8 cellular contexts compared by ENCODE assay signal in genomic region chr19:21474671-21475181, GRCh38. TPM values are rescaled to one million over a fixed set of nuclear protein-coding genes. Genes with fewer than 3 reads are reported as not detected.
DNase-seq lines count a peak whose midpoint lies in the region; ATAC-seq and TF ChIP-seq lines count a peak whose summit lies in the region.

No MANE protein-coding gene starts in this region.

- peak; percentile 79 for ATAC-seq in HG02763 (IDR thresholded peaks at IDR 0.05; ENCODE audit: unreplicated experiment)

- peak overlapping the region; percentile 13 to 56 (median 33) for H3K4me3 ChIP-seq in liver (ENCODE audit: low read depth in 1 of 3, low read length in 3 of 3)

- TF ChIP-seq RAD21 in liver (IDR thresholded peaks at IDR 0.05), result no peak

- peaks cover 4 to 10% (median 8%) of the 10 kb centered on the region in 4 donors for H3K9me3 ChIP-seq in liver (ENCODE audit: control insufficient read depth in 4 of 4, low read length in 3 of 4)

- peaks cover 4% of the 10 kb centered on the region for H3K9me3 Mint-ChIP-seq in activated CD4-positive, alpha-beta T cell treated with anti-CD3 and anti-CD28 coated beads, Interleukin-2, amount 10 ng/mL, durations not matched to agents 7 days and 5 days

- TF ChIP-seq CTCF in liver (IDR thresholded peaks at IDR 0.05; ENCODE audit: low read depth, low read length, missing input control) (no peak), GM10266 (IDR thresholded peaks at IDR 0.05; ENCODE audit: control insufficient read depth, insufficient read depth, low read depth, missing control alignments) (no peak)

- no peaks in the 10 kb centered on the region for H3K36me3 ChIP-seq in liver (ENCODE audit: control insufficient read depth in 4 of 4, insufficient read depth in 3 of 4, low read depth in 1 of 4, low read length in 3 of 4)

- peak overlapping the region; percentile 69 for H3K4me3 Mint-ChIP-seq in activated CD4-positive, alpha-beta T cell treated with anti-CD3 and anti-CD28 coated beads, Interleukin-2, amount 10 ng/mL, durations not matched to agents 7 days and 5 days

- H3K4me1 Mint-ChIP-seq in activated CD4-positive, alpha-beta T cell treated with anti-CD3 and anti-CD28 coated beads, Interleukin-2, amount 10 ng/mL, durations not matched to agents 7 days and 5 days, result peaks cover 8% of the 10 kb centered on the region

- H3K36me3 Mint-ChIP-seq in activated CD4-positive, alpha-beta T cell treated with anti-CD3 and anti-CD28 coated beads, Interleukin-2, amount 10 ng/mL, durations not matched to agents 7 days and 5 days (ENCODE audit: low read depth), result peaks cover 6% of the 10 kb centered on the region

- H3K4me1 ChIP-seq in liver (ENCODE audit: control insufficient read depth in 4 of 4, insufficient read depth in 4 of 4, low read length in 3 of 4), result peaks cover 0 to 2% (median 0%) of the 10 kb centered on the region in 4 donors

- no peak overlapping the region for H3K9ac ChIP-seq in liver (ENCODE audit: low read depth in 1 of 2, low read length in 2 of 2)

- H3K27me3 ChIP-seq in liver (ENCODE audit: control insufficient read depth in 4 of 4, insufficient read depth in 4 of 4, low read length in 3 of 4), result no peaks in the 10 kb centered on the region

- peak; percentile 84 for DNase-seq in AG08395 (ENCODE audit: low spot score)
- DNase-seq in activated CD4-positive, alpha-beta T cell treated with anti-CD3 and anti-CD28 coated beads, Interleukin-2, amount 10 ng/mL, durations not matched to agents 7 days and 5 days, result peak; percentile 83
- peak; percentile 14 for DNase-seq in dedifferentiated amniotic fluid mesenchymal stem cell (ENCODE audit: extremely low spot score)
- peak; percentile 39 to 68 for DNase-seq in stimulated activated CD4-positive, alpha-beta T cell treated with anti-CD3 and anti-CD28 coated beads, Interleukin-1b, Interleukin-23, amount 100 ng/mL, for 4 hours (ENCODE audit: low read depth in 2 of 2)
- no peak for DNase-seq in HT-29 (ENCODE audit: low spot score)
- DNase-seq in GM10266 (ENCODE audit: extremely low spot score), result no peak

- CTCF ChIA-PET in activated CD4-positive, alpha-beta T cell treated with anti-CD3 and anti-CD28 coated beads, Interleukin-2, amount 10 ng/mL, durations not matched to agents 7 days and 5 days (lab: Charles Lee), result interaction anchor here (0.6 to 0.7 kb wide), 2 partner anchors 272 to 1063 kb away, joined by 3 to 4 read pairs; no protein-coding TSS in a partner anchor

- peak overlapping the region; percentile 82 for H3K27ac Mint-ChIP-seq in activated CD4-positive, alpha-beta T cell treated with anti-CD3 and anti-CD28 coated beads, Interleukin-2, amount 10 ng/mL, durations not matched to agents 7 days and 5 days

- H3K27me3 Mint-ChIP-seq in activated CD4-positive, alpha-beta T cell treated with anti-CD3 and anti-CD28 coated beads, Interleukin-2, amount 10 ng/mL, durations not matched to agents 7 days and 5 days, result no peaks in the 10 kb centered on the region

- H3K27ac ChIP-seq in liver (ENCODE audit: low read depth in 1 of 2, low read length in 2 of 2), result no peak overlapping the region

- 11% methylated on average over 37 of the region's 37 CpGs for WGBS in liver

- POLR2A ChIA-PET in activated CD4-positive, alpha-beta T cell treated with anti-CD3 and anti-CD28 coated beads, Interleukin-2, amount 10 ng/mL, durations not matched to agents 7 days and 5 days (lab: Charles Lee), result interaction anchor here (0.6 kb wide), 2 partner anchors 31 to 32 kb away, joined by 4 read pairs; partner anchors contain the start of gene ZNF429

TF ChIP-seq in liver, 16 proteins besides CTCF, POLR2A, EP300 and RAD21:
- TF ChIP-seq, protein P1, sequence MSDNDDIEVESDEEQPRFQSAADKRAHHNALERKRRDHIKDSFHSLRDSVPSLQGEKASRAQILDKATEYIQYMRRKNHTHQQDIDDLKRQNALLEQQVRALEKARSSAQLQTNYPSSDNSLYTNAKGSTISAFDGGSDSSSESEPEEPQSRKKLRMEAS (IDR thresholded peaks at IDR 0.05), result no peak
- TF ChIP-seq SP1 (IDR thresholded peaks at IDR 0.05), result peak; percentile 22
- no peak for TF ChIP-seq TAF1 (conservative IDR thresholded peaks at IDR 0.05)

RNA-seq across cellular contexts. Expression of gene ZNF429, which starts 30.7 kb away (rescaled TPM):
- 10 to 100 TPM; 11.4 to 12.7 TPM for total RNA-seq in activated CD4-positive, alpha-beta T cell treated with anti-CD3 and anti-CD28 coated beads, Interleukin-2, amount 10 ng/mL, durations not matched to agents 7 days and 5 days
- total RNA-seq in liver, result 10 to 100 TPM in 1 of 2 donors, 1 to 10 TPM in 1; 7.4 to 10.1 TPM
- polyA plus RNA-seq in liver, result 1 to 10 TPM; 4.0 to 9.4 TPM
- total RNA-seq in HT-29 (2014; rRNA removed; shearing (Covaris generic)), result 0.41 and 0.42 TPM in 2 replicates

Comparison
In these comparisons a context has a peak if more than half of its experiments do, and no peak if none do; other contexts are left out.
1. DNase-seq: peak in AG08395 (single experiment), activated CD4-positive, alpha-beta T cell treated with anti-CD3 and anti-CD28 coated beads, Interleukin-2, amount 10 ng/mL, durations not matched to agents 7 days and 5 days (single experiment), dedifferentiated amniotic fluid mesenchymal stem cell (single experiment) and stimulated activated CD4-positive, alpha-beta T cell treated with anti-CD3 and anti-CD28 coated beads, Interleukin-1b, Interleukin-23, amount 100 ng/mL, for 4 hours (2 of 2); none in HT-29 (single experiment) and GM10266 (single experiment).